Comparison of ENCODE assay signal across 30 cellular contexts in genomic region chr3:34020761-34021635, GRCh38.
DNase-seq lines count a peak whose midpoint lies in the region; ATAC-seq and TF ChIP-seq lines count a peak whose summit lies in the region.
"Had no signal": no experiment of that assay in that cellular context is flagged by ENCODE, and none has a peak within 500 bp of the region (broad histone marks: within the 10 kb centered on the region; RNA-seq: fewer than 3 reads in every experiment).

No MANE protein-coding gene starts in this region.

- peaks cover 9% of the 10 kb centered on the region; the same call in 1 of the 2 replicates for H3K9me3 ChIP-seq in OCI-LY7 (ENCODE audit: low read length)
- H3K9me3 ChIP-seq: adrenal gland, colonic mucosa, heart right ventricle, MG63, neutrophil, Peyer's patch, sigmoid colon, SJCRH30 had no signal

- peaks cover 15% of the 10 kb centered on the region for H3K27me3 Mint-ChIP-seq in activated CD8-positive, alpha-beta memory T cell treated with anti-CD3 and anti-CD28 coated beads, Interleukin-2, amount 10 ng/mL, durations not matched to agents 7 days and 5 days

- no peaks in the 10 kb centered on the region for H3K9me3 Mint-ChIP-seq in activated CD8-positive, alpha-beta memory T cell treated with anti-CD3 and anti-CD28 coated beads, Interleukin-2, amount 10 ng/mL, durations not matched to agents 7 days and 5 days (ENCODE audit: low read depth)
- H3K9me3 Mint-ChIP-seq: activated T-cell treated with anti-CD3 and anti-CD28 coated beads, Interleukin-2, amount 50 U/mL, for 4 hours; T-helper 1 cell treated with Interleukin-12 subunit alpha and Interleukin-12 subunit beta and Interleukin-4 antibody, amounts not matched to agents 30 μg/mL and 1 μg/mL, for 36 hours had no signal

- no peak overlapping the region for H3K4me3 Mint-ChIP-seq in activated CD8-positive, alpha-beta memory T cell treated with anti-CD3 and anti-CD28 coated beads, Interleukin-2, amount 10 ng/mL, durations not matched to agents 7 days and 5 days
- H3K4me3 Mint-ChIP-seq: activated T-cell treated with anti-CD3 and anti-CD28 coated beads, Interleukin-2, amount 50 U/mL, for 4 hours; T-helper 1 cell treated with Interleukin-12 subunit alpha and Interleukin-12 subunit beta and Interleukin-4 antibody, amounts not matched to agents 30 μg/mL and 1 μg/mL, for 36 hours had no signal

- H3K36me3 ChIP-seq in OCI-LY7 (ENCODE audit: insufficient read depth, low read length): peaks cover 17% of the 10 kb centered on the region
- H3K36me3 ChIP-seq: adrenal gland, colonic mucosa, heart right ventricle, MG63, neutrophil, Peyer's patch, sigmoid colon, SJCRH30 had no signal

- no peaks in the 10 kb centered on the region for H3K79me2 ChIP-seq in OCI-LY7 (ENCODE audit: insufficient read depth, low read depth, low read length)

- BruUV-seq in OCI-LY7 (replicated peaks; lab: Mats Ljungman, UMichigan): no TSS peak

- POLR2A ChIA-PET in OCI-LY7 (lab: Charles Lee): interaction anchor here (1.3 to 2.0 kb wide), 4 partner anchors 12 to 222 kb away, joined by 3 to 6 read pairs (median 5); partner anchors contain the start of gene PDCD6IP

- CTCF ChIA-PET in OCI-LY7 (lab: Charles Lee; ENCODE audit: unreplicated experiment): interaction anchor here (0.6 kb wide), 1 partner anchor 284 kb away, joined by 3 read pairs; no protein-coding TSS in a partner anchor
- CTCF ChIA-PET in activated CD8-positive, alpha-beta memory T cell treated with anti-CD3 and anti-CD28 coated beads, Interleukin-2, amount 10 ng/mL, durations not matched to agents 7 days and 5 days (lab: Charles Lee): no interaction called here

- no peaks in the 10 kb centered on the region for H3K9me2 ChIP-seq in OCI-LY7 (ENCODE audit: insufficient read depth, low read length)

- H3K4me1 ChIP-seq in OCI-LY7 (ENCODE audit: insufficient read depth, low read length, poor library complexity, severe bottlenecking): peaks cover 81% of the 10 kb centered on the region
- H3K4me1 ChIP-seq: adrenal gland, colonic mucosa, Peyer's patch, sigmoid colon, SJCRH30 had no signal

- H3K4me3 ChIP-seq in OCI-LY7 (ENCODE audit: low read depth, low read length, poor library complexity, severe bottlenecking): peak overlapping the region; percentile 52
- H3K4me3 ChIP-seq: adrenal gland, colonic mucosa, heart right ventricle, MG63, Peyer's patch, sigmoid colon, SJCRH30 had no signal

- intact Hi-C loops in OCI-LY7 (cut with micrococcal nuclease; ENCODE audit: unreplicated experiment): loop anchor here (5.0 kb wide), 1 partner anchor 86 kb away; no protein-coding TSS in a partner anchor

- no peak overlapping the region for H3K27ac Mint-ChIP-seq in activated CD8-positive, alpha-beta memory T cell treated with anti-CD3 and anti-CD28 coated beads, Interleukin-2, amount 10 ng/mL, durations not matched to agents 7 days and 5 days
- H3K27ac Mint-ChIP-seq: progenitor cell of endocrine pancreas; T-helper 1 cell treated with Interleukin-12 subunit alpha and Interleukin-12 subunit beta and Interleukin-4 antibody, amounts not matched to agents 30 μg/mL and 1 μg/mL, for 36 hours had no signal

- peak overlapping the region; percentile 83 for H2AFZ ChIP-seq in OCI-LY7 (ENCODE audit: low read length)

- peaks cover 4% of the 10 kb centered on the region for H3K36me3 Mint-ChIP-seq in activated CD8-positive, alpha-beta memory T cell treated with anti-CD3 and anti-CD28 coated beads, Interleukin-2, amount 10 ng/mL, durations not matched to agents 7 days and 5 days

- H3K4me2 ChIP-seq in OCI-LY7 (ENCODE audit: low read length): peak overlapping the region; percentile 78

- DNase-seq in DMS79 treated with DMSO at 0.1 percent for 48 hours (lab: John Stamatoyannopoulos, UW) (peak; percentile 3), DMS79 (lab: John Stamatoyannopoulos, UW) (no peak), NAMALWA (ENCODE audit: low spot score) (peak; percentile 13), OCI-LY7 (ENCODE audit: low spot score) (peak; percentile 82), putamen (ENCODE audit: low spot score) (peak; percentile 48), GM10266 (ENCODE audit: extremely low spot score) (no peak)
- no peak for DNase-seq in activated T-cell treated with anti-CD3 and anti-CD28 coated beads, Interleukin-2, amount 50 U/mL, for 1 hour
- DNase-seq in activated CD8-positive, alpha-beta memory T cell treated with anti-CD3 and anti-CD28 coated beads, Interleukin-2, amount 10 ng/mL, durations not matched to agents 7 days and 5 days: no peak
- DNase-seq: activated CD8-positive, alpha-beta memory T cell treated with anti-CD3 and anti-CD28 coated beads for 24 hours; activated naive CD4-positive, alpha-beta T cell treated with Interleukin-2 at 50 U/mL for 16 hours; activated T-cell treated with anti-CD3 and anti-CD28 coated beads, Interleukin-2, amount 50 U/mL, for 4 hours; adrenal gland; colonic mucosa; effector memory CD4-positive, alpha-beta T cell; erythroblast; foreskin fibroblast; heart right ventricle; mammary epithelial cell; MG63; NCI-H1694 treated with DMSO at 0.1 percent for 48 hours; NCI-H345; sigmoid colon; trophoblast cell had no signal

- TF ChIP-seq CTCF in OCI-LY7 (conservative IDR thresholded peaks at IDR 0.05; ENCODE audit: low read length): no peak
- no peak for TF ChIP-seq CTCF in GM10266 (IDR thresholded peaks at IDR 0.05; ENCODE audit: control insufficient read depth, insufficient read depth, low read depth, missing control alignments)

- ATAC-seq in activated CD8-positive, alpha-beta memory T cell treated with anti-CD3 and anti-CD28 coated beads, Interleukin-2, amount 10 ng/mL, durations not matched to agents 7 days and 5 days: no peak
- ATAC-seq: activated T-cell treated with anti-CD3 and anti-CD28 coated beads, Interleukin-2, amount 50 U/mL, for 4 hours; heart right ventricle; HepG2 had no signal

- H4K20me1 ChIP-seq in OCI-LY7 (ENCODE audit: insufficient read depth, low read length): no peaks in the 10 kb centered on the region

- H3K27ac ChIP-seq in OCI-LY7 (ENCODE audit: low read depth, low read length, poor library complexity, severe bottlenecking): peak overlapping the region; percentile 97
- H3K27ac ChIP-seq: 22Rv1, adrenal gland, colonic mucosa, heart right ventricle, neutrophil, Peyer's patch, sigmoid colon, SJCRH30 had no signal

- peaks cover 15% of the 10 kb centered on the region for H3K4me1 Mint-ChIP-seq in activated CD8-positive, alpha-beta memory T cell treated with anti-CD3 and anti-CD28 coated beads, Interleukin-2, amount 10 ng/mL, durations not matched to agents 7 days and 5 days

Comparison
In these comparisons a context has a peak if more than half of its experiments do, and no peak if none do; other contexts are left out.
1. DNase-seq: peak in DMS79 treated with DMSO at 0.1 percent for 48 hours (single experiment), NAMALWA (single experiment), OCI-LY7 (single experiment) and putamen (single experiment); none in DMS79 (single experiment), activated T-cell treated with anti-CD3 and anti-CD28 coated beads, Interleukin-2, amount 50 U/mL, for 1 hour (single experiment), activated CD8-positive, alpha-beta memory T cell treated with anti-CD3 and anti-CD28 coated beads, Interleukin-2, amount 10 ng/mL, durations not matched to agents 7 days and 5 days (single experiment) and GM10266 (single experiment).